1 cellular context compared by ENCODE assay signal in the genomic region with DNA sequence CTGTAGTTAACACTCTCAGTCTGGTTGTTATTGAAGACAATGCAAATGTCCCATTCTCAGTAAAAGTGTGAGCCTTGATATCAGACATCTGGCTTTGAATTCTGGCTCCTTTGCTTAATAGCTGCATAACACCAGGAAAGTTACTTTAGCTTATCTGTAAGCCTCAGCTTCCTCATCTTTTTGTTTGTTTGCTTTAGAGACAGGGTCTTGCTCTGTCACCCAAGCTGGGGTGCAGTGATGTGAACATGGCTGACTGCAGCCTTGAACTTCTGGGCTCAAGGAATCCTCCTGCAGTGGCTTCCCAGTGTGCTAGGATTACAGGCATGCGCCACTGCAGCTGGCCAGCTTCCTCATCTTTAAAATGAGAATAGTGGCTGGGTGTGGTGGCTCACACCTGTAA.
A peak's percentile ranks its signal among the peaks of the same experiment; 100 is the strongest.
TF ChIP-seq lines count a peak whose summit lies in the region.

No MANE protein-coding gene starts in this region.

TF ChIP-seq in K562, 482 proteins besides CTCF, POLR2A, EP300 and RAD21 (continued from another document and continues in another):
- TF ChIP-seq ZBTB12 (CRISPR knock-in tag; IDR thresholded peaks at IDR 0.05), result no peak
- TF ChIP-seq ZNF717 (CRISPR knock-in tag; IDR thresholded peaks at IDR 0.05), result no peak
- TF ChIP-seq PRMT5 (CRISPR knock-in tag; IDR thresholded peaks at IDR 0.05), result no peak
- TF ChIP-seq KLF13 (tag; IDR thresholded peaks at IDR 0.05; ENCODE audit: borderline replicate concordance, low read depth), result no peak
- no peak for TF ChIP-seq RERE (CRISPR knock-in tag; IDR thresholded peaks at IDR 0.05; ENCODE audit: borderline replicate concordance)
- TF ChIP-seq ZNF609 (CRISPR knock-in tag; IDR thresholded peaks at IDR 0.05; ENCODE audit: borderline replicate concordance), result no peak
- no peak for TF ChIP-seq VEZF1 (CRISPR knock-in tag; IDR thresholded peaks at IDR 0.05)
- no peak for TF ChIP-seq HBP1 (CRISPR knock-in tag; IDR thresholded peaks at IDR 0.05)
- TF ChIP-seq, protein P1, sequence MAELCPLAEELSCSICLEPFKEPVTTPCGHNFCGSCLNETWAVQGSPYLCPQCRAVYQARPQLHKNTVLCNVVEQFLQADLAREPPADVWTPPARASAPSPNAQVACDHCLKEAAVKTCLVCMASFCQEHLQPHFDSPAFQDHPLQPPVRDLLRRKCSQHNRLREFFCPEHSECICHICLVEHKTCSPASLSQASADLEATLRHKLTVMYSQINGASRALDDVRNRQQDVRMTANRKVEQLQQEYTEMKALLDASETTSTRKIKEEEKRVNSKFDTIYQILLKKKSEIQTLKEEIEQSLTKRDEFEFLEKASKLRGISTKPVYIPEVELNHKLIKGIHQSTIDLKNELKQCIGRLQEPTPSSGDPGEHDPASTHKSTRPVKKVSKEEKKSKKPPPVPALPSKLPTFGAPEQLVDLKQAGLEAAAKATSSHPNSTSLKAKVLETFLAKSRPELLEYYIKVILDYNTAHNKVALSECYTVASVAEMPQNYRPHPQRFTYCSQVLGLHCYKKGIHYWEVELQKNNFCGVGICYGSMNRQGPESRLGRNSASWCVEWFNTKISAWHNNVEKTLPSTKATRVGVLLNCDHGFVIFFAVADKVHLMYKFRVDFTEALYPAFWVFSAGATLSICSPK (IDR thresholded peaks at IDR 0.05; ENCODE audit: borderline replicate concordance), result no peak
- TF ChIP-seq SOX6 (IDR thresholded peaks at IDR 0.05), result peak; percentile 42; the same call in 1 of the 2 replicates
- peak; percentile 72 for TF ChIP-seq CBFA2T2 (conservative IDR thresholded peaks at IDR 0.05)
- no peak for TF ChIP-seq ZNF584 (CRISPR knock-in tag; IDR thresholded peaks at IDR 0.05; ENCODE audit: low read depth)
- no peak for TF ChIP-seq NFIX (CRISPR knock-in tag; IDR thresholded peaks at IDR 0.05; ENCODE audit: low read depth)
- TF ChIP-seq MTA3 (IDR thresholded peaks at IDR 0.05; ENCODE audit: borderline replicate concordance), result no peak
- TF ChIP-seq CBFA2T3 (IDR thresholded peaks at IDR 0.05), result peak; percentile 83
- TF ChIP-seq ZZZ3 (IDR thresholded peaks at IDR 0.05), result no peak
- TF ChIP-seq, protein P2, sequence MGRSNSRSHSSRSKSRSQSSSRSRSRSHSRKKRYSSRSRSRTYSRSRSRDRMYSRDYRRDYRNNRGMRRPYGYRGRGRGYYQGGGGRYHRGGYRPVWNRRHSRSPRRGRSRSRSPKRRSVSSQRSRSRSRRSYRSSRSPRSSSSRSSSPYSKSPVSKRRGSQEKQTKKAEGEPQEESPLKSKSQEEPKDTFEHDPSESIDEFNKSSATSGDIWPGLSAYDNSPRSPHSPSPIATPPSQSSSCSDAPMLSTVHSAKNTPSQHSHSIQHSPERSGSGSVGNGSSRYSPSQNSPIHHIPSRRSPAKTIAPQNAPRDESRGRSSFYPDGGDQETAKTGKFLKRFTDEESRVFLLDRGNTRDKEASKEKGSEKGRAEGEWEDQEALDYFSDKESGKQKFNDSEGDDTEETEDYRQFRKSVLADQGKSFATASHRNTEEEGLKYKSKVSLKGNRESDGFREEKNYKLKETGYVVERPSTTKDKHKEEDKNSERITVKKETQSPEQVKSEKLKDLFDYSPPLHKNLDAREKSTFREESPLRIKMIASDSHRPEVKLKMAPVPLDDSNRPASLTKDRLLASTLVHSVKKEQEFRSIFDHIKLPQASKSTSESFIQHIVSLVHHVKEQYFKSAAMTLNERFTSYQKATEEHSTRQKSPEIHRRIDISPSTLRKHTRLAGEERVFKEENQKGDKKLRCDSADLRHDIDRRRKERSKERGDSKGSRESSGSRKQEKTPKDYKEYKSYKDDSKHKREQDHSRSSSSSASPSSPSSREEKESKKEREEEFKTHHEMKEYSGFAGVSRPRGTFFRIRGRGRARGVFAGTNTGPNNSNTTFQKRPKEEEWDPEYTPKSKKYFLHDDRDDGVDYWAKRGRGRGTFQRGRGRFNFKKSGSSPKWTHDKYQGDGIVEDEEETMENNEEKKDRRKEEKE (IDR thresholded peaks at IDR 0.05; ENCODE audit: borderline replicate concordance in 1 of 2, control insufficient read depth in 1 of 2, low read depth in 2 of 2, low read length in 1 of 2), result no peak
- no peak for TF ChIP-seq RBM17 (IDR thresholded peaks at IDR 0.05; ENCODE audit: borderline replicate concordance, low read depth, low read length)
- no peak for TF ChIP-seq PKNOX1 (IDR thresholded peaks at IDR 0.05)
- no peak for TF ChIP-seq NRF1 (conservative IDR thresholded peaks at IDR 0.05 in 1 of 2, IDR thresholded peaks at IDR 0.05 in 1 of 2)
- no peak for TF ChIP-seq ZBTB7A (IDR thresholded peaks at IDR 0.05; ENCODE audit: borderline replicate concordance, control insufficient read depth, low read depth, low read length)
- no peak for TF ChIP-seq TFAM (CRISPR knock-in tag; conservative IDR thresholded peaks at IDR 0.05)
- TF ChIP-seq CEBPZ (IDR thresholded peaks at IDR 0.05; ENCODE audit: borderline replicate concordance, low read depth, low read length), result no peak
